ENCODE assay signal across 27 cellular contexts in the genomic region with DNA sequence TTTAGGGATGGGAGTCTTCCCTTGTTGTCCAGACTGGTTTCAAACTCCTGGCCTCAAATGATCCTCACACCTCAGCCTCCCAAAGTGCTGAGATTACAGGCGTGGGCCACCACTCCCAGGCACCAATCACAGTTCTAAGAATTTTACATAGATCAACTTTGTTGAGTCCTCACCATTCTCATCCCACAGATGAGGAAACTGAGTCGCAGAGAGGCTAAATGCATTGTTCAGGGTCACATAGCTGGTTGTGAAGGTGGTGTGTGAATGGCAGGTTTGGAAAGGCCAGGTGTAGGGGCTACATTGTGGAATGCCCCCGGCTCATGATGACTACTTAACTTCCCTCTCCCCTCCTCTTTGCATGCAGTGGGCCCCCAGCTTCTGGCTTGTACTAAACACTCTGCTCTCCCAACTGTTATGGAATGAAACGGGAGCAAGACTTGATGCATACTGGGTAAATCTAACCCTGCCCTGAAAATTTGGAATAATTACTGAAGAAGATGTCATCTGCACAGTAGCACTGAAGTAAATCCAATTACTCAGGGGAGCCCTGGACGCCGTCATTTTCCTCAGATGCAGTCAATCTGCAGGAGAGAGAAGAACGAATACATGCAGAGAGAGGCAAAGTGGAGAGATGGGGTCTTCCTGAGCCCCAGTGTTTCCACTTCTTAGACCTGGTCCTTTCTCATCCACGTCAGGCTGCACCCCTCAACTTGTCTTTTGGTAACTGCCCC.
DNase-seq lines count a peak whose midpoint lies in the region; ATAC-seq and TF ChIP-seq lines count a peak whose summit lies in the region.
"Had no signal": no experiment of that assay in that cellular context is flagged by ENCODE, and none has a peak within 500 bp of the region (broad histone marks: within the 10 kb centered on the region; RNA-seq: fewer than 3 reads in every experiment).

No MANE protein-coding gene starts in this region.

- peaks cover 3% of the 10 kb centered on the region for H3F3A ChIP-seq in SK-N-SH (replicated peaks; ENCODE audit: insufficient read depth)

- H3K36me3 ChIP-seq in SK-N-SH (replicated peaks in 1 of 2; ENCODE audit: control insufficient read depth in 1 of 2, insufficient read depth in 2 of 2, low read length in 1 of 2) = no peaks in the 10 kb centered on the region

- TF ChIP-seq CTCF in SK-N-SH (IDR thresholded peaks at IDR 0.05) = no peak
- no peak for TF ChIP-seq CTCF in progenitor cell of endocrine pancreas (IDR thresholded peaks at IDR 0.05; ENCODE audit: unreplicated experiment)

- no peaks in the 10 kb centered on the region for H3K27me3 ChIP-seq in SK-N-SH (ENCODE audit: insufficient read depth)

- H3K9ac ChIP-seq in SK-N-SH = no peak overlapping the region

- H3K4me1 Mint-ChIP-seq in dendritic cell treated with granulocyte-macrophage colony-stimulating factor and Interleukin-4, amounts not matched to agents 40 ng/mL and 50 ng/mL, for 4 days (ENCODE audit: low read depth) = peaks cover 70% of the 10 kb centered on the region
- H3K4me1 Mint-ChIP-seq in progenitor cell of endocrine pancreas (ENCODE audit: low read depth) = peaks cover 2% of the 10 kb centered on the region

- H3K4me2 ChIP-seq in SK-N-SH = no peak overlapping the region

- POLR2A ChIA-PET in SK-N-SH (lab: Yijun Ruan, JAX) = no interaction called here

- H3K79me2 ChIP-seq in SK-N-SH (ENCODE audit: insufficient read depth) = no peaks in the 10 kb centered on the region

- H2AFZ ChIP-seq in SK-N-SH (ENCODE audit: low read depth) = no peak overlapping the region

- H3K9me2 ChIP-seq in SK-N-SH = no peaks in the 10 kb centered on the region

- no peak for TF ChIP-seq EP300 in SK-N-SH (IDR thresholded peaks at IDR 0.05; ENCODE audit: borderline replicate concordance in 1 of 2, low read depth in 1 of 2, low read length in 1 of 2)

- no peaks in the 10 kb centered on the region for H4K20me1 ChIP-seq in SK-N-SH (ENCODE audit: insufficient read depth)

- ATAC-seq in SK-N-SH treated with all-trans-retinoic acid at 6 μM for 48 hours = no peak
- no peak for ATAC-seq in GM18858 (IDR thresholded peaks at IDR 0.05; ENCODE audit: unreplicated experiment)
- ATAC-seq: HCT116 had no signal

- no peak overlapping the region for H3K27ac ChIP-seq in SK-N-SH (ENCODE audit: low read depth in 2 of 2, low read length in 1 of 2)
- H3K27ac ChIP-seq: 22Rv1, RWPE1 had no signal

- no peaks in the 10 kb centered on the region for H3K27me3 Mint-ChIP-seq in dendritic cell treated with granulocyte-macrophage colony-stimulating factor and Interleukin-4, amounts not matched to agents 40 ng/mL and 50 ng/mL, for 4 days
- no peaks in the 10 kb centered on the region for H3K27me3 Mint-ChIP-seq in progenitor cell of endocrine pancreas
- H3K27me3 Mint-ChIP-seq: CD4-positive, CD25-positive, alpha-beta regulatory T cell; IgD-negative memory B cell had no signal

- TF ChIP-seq RAD21 in SK-N-SH (IDR thresholded peaks at IDR 0.05; ENCODE audit: low read length) = no peak

- H3K27ac Mint-ChIP-seq in dendritic cell treated with granulocyte-macrophage colony-stimulating factor and Interleukin-4, amounts not matched to agents 40 ng/mL and 50 ng/mL, for 4 days = peak overlapping the region; percentile 91
- peak overlapping the region; percentile 59 for H3K27ac Mint-ChIP-seq in progenitor cell of endocrine pancreas
- H3K27ac Mint-ChIP-seq: CD4-positive, CD25-positive, alpha-beta regulatory T cell; IgD-negative memory B cell had no signal

- no peaks in the 10 kb centered on the region for H3K9me3 ChIP-seq in SK-N-SH

- no peak overlapping the region for H3K4me3 Mint-ChIP-seq in dendritic cell treated with granulocyte-macrophage colony-stimulating factor and Interleukin-4, amounts not matched to agents 40 ng/mL and 50 ng/mL, for 4 days
- H3K4me3 Mint-ChIP-seq in progenitor cell of endocrine pancreas (ENCODE audit: low read depth) = no peak overlapping the region
- H3K4me3 Mint-ChIP-seq: CD4-positive, CD25-positive, alpha-beta regulatory T cell had no signal

- WGBS in SK-N-SH (ENCODE audit: low lambda C conversion rate) = 86% methylated on average over 8 of the region's 8 CpGs

- peaks cover 0 to 2% of the 10 kb centered on the region in 2 experiments; a peak in 1 of 4 replicates for H3K4me1 ChIP-seq in SK-N-SH (ENCODE audit: control insufficient read depth in 1 of 2, insufficient read depth in 2 of 2, low read depth in 1 of 2, low read length in 1 of 2)

- no peak overlapping the region for H3K4me3 ChIP-seq in SK-N-SH (ENCODE audit: low read depth in 2 of 2, low read length in 1 of 2)

- CTCF ChIA-PET in SK-N-SH (lab: Yijun Ruan, JAX) = interaction anchor here (1.2 to 1.5 kb wide), 2 partner anchors 13 kb away, joined by 3 to 5 read pairs; no protein-coding TSS in a partner anchor

- no peaks in the 10 kb centered on the region for H3K9me3 Mint-ChIP-seq in dendritic cell treated with granulocyte-macrophage colony-stimulating factor and Interleukin-4, amounts not matched to agents 40 ng/mL and 50 ng/mL, for 4 days
- peaks cover 2% of the 10 kb centered on the region for H3K9me3 Mint-ChIP-seq in progenitor cell of endocrine pancreas (ENCODE audit: low read depth)
- H3K9me3 Mint-ChIP-seq: CD4-positive, CD25-positive, alpha-beta regulatory T cell; IgD-negative memory B cell had no signal

- H3K36me3 Mint-ChIP-seq in dendritic cell treated with granulocyte-macrophage colony-stimulating factor and Interleukin-4, amounts not matched to agents 40 ng/mL and 50 ng/mL, for 4 days (ENCODE audit: low read depth) = no peaks in the 10 kb centered on the region
- H3K36me3 Mint-ChIP-seq in progenitor cell of endocrine pancreas (ENCODE audit: insufficient read depth) = no peaks in the 10 kb centered on the region
- H3K36me3 Mint-ChIP-seq: IgD-negative memory B cell had no signal

- DNase-seq in SK-N-SH (peak; percentile 41), SK-N-DZ (ENCODE audit: low spot score) (peak; percentile 93), progenitor cell of endocrine pancreas (ENCODE audit: low spot score, unreplicated experiment) (no peak), activated T-cell treated with anti-CD3 and anti-CD28 coated beads for 4 hours (no peak), MV-4-11 (lab: John Stamatoyannopoulos, UW) (no peak)
- DNase-seq: ACHN; CD4-positive, CD25-positive, alpha-beta regulatory T cell; DMS153; DND-41; GOT3; NCI-H1092 treated with DMSO at 0.1 percent for 48 hours; NCI-H1436; NCI-H187; NCI-H2081 treated with DMSO at 0.1 percent for 48 hours; NCI-H2171; NCI-H226; NCI-H510A; NCI-H69; SHP77; SW 1271 had no signal

- intact Hi-C loops in dendritic cell treated with granulocyte-macrophage colony-stimulating factor and Interleukin-4, amounts not matched to agents 40 ng/mL and 50 ng/mL, for 4 days (cut with micrococcal nuclease) = loop anchor here (5.0 kb wide), 2 partner anchors 39 to 151 kb away; no protein-coding TSS in a partner anchor

TF ChIP-seq in SK-N-SH, 30 proteins besides CTCF, POLR2A, EP300 and RAD21 (continues in another document):
- TF ChIP-seq JUND (IDR thresholded peaks at IDR 0.05) (no peak), CHD2 (IDR thresholded peaks at IDR 0.05; ENCODE audit: low read length, partially characterized antibody) (no peak), YY1 (IDR thresholded peaks at IDR 0.05; ENCODE audit: low read depth) (no peak), RXRA (IDR thresholded peaks at IDR 0.05; ENCODE audit: borderline replicate concordance, low read depth) (no peak), ELF1 (IDR thresholded peaks at IDR 0.05) (no peak), TAF1 (IDR thresholded peaks at IDR 0.05; ENCODE audit: borderline replicate concordance, low read depth, low read length) (no peak), NRF1 (IDR thresholded peaks at IDR 0.05; ENCODE audit: low read depth, low read length) (no peak)
- TF ChIP-seq, protein P1, sequence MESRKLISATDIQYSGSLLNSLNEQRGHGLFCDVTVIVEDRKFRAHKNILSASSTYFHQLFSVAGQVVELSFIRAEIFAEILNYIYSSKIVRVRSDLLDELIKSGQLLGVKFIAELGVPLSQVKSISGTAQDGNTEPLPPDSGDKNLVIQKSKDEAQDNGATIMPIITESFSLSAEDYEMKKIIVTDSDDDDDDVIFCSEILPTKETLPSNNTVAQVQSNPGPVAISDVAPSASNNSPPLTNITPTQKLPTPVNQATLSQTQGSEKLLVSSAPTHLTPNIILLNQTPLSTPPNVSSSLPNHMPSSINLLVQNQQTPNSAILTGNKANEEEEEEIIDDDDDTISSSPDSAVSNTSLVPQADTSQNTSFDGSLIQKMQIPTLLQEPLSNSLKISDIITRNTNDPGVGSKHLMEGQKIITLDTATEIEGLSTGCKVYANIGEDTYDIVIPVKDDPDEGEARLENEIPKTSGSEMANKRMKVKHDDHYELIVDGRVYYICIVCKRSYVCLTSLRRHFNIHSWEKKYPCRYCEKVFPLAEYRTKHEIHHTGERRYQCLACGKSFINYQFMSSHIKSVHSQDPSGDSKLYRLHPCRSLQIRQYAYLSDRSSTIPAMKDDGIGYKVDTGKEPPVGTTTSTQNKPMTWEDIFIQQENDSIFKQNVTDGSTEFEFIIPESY (IDR thresholded peaks at IDR 0.05; ENCODE audit: borderline replicate concordance, low read depth) = no peak

TF ChIP-seq in SK-N-SH treated with all-trans-retinoic acid at 6 μM for 48 hours, 23 proteins besides CTCF, POLR2A, EP300 and RAD21 (continues in another document):
- TF ChIP-seq, protein P2, sequence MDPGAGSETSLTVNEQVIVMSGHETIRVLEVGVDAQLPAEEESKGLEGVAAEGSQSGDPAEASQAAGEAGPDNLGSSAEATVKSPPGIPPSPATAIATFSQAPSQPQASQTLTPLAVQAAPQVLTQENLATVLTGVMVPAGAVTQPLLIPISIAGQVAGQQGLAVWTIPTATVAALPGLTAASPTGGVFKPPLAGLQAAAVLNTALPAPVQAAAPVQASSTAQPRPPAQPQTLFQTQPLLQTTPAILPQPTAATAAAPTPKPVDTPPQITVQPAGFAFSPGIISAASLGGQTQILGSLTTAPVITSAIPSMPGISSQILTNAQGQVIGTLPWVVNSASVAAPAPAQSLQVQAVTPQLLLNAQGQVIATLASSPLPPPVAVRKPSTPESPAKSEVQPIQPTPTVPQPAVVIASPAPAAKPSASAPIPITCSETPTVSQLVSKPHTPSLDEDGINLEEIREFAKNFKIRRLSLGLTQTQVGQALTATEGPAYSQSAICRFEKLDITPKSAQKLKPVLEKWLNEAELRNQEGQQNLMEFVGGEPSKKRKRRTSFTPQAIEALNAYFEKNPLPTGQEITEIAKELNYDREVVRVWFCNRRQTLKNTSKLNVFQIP (CRISPR knock-in tag; IDR thresholded peaks at IDR 0.05; ENCODE audit: borderline replicate concordance, low read depth) = no peak
- TF ChIP-seq RARB (CRISPR knock-in tag; IDR thresholded peaks at IDR 0.05) (no peak), ISL1 (CRISPR knock-in tag; IDR thresholded peaks at IDR 0.05) (no peak), ESRRG (CRISPR knock-in tag; IDR thresholded peaks at IDR 0.05) (no peak)

Comparison
In these comparisons a context has a peak if more than half of its experiments do, and no peak if none do; other contexts are left out.
1. DNase-seq: peak in SK-N-SH (single experiment) and SK-N-DZ (single experiment); none in progenitor cell of endocrine pancreas (single experiment), activated T-cell treated with anti-CD3 and anti-CD28 coated beads for 4 hours (single experiment) and MV-4-11 (single experiment).